In the genomic region with DNA sequence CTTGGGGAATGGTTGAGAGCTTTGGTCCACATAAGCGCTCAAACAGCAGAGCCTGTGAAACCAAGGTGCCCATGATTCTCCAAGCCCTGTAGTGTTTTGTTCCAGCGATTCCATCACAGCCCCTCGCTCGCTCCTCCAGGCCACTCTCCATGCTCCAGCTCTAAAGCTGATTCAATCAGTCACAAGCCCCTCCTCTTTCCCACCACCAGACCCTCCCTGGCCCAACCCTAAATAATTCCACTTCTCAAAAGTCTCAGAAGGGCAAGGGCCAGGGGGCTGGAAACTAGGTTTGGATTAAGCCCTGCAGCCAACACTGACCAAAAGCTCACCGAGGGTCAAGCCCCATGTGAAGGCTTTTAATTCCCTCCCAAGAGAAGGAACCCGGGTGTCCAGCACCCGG, we compare ENCODE assay signal across 9 cellular contexts. TPM values are rescaled to one million over a fixed set of nuclear protein-coding genes. Genes with fewer than 3 reads are reported as not detected.
DNase-seq lines count a peak whose midpoint lies in the region; ATAC-seq and TF ChIP-seq lines count a peak whose summit lies in the region.
"Had no signal": no experiment of that assay in that cellular context is flagged by ENCODE, and none has a peak within 500 bp of the region (broad histone marks: within the 10 kb centered on the region; RNA-seq: fewer than 3 reads in every experiment).

No MANE protein-coding gene starts in this region.

- CTCF ChIA-PET in activated CD4-positive, alpha-beta T cell treated with anti-CD3 and anti-CD28 coated beads for 36 hours (lab: Charles Lee), result interaction anchor here (0.6 to 1.1 kb wide), 2 partner anchors 15 to 567 kb away, joined by 3 read pairs; no protein-coding TSS in a partner anchor

- H3K9me3 ChIP-seq in WERI-Rb-1 (ENCODE audit: severe bottlenecking), result no peaks in the 10 kb centered on the region
- no peaks in the 10 kb centered on the region for H3K9me3 ChIP-seq in stomach

- peak overlapping the region; percentile 58 for H3K27ac ChIP-seq in WERI-Rb-1
- peak overlapping the region; percentile 71 to 91 (median 88) for H3K27ac ChIP-seq in stomach

- peaks cover 22 to 96% (median 65%) of the 10 kb centered on the region in 4 donors for H3K4me1 ChIP-seq in stomach

- TF ChIP-seq CTCF in WERI-Rb-1 (IDR thresholded peaks at IDR 0.05; ENCODE audit: low read depth, low read length) (no peak), stomach (IDR thresholded peaks at IDR 0.05) (no peak)

- no peak for ATAC-seq in activated CD4-positive, alpha-beta T cell treated with anti-CD3 and anti-CD28 coated beads for 36 hours

- peaks cover 13% of the 10 kb centered on the region for H3K36me3 Mint-ChIP-seq in activated CD4-positive, alpha-beta T cell treated with anti-CD3 and anti-CD28 coated beads for 36 hours (ENCODE audit: low read depth)

- H3K4me1 Mint-ChIP-seq in activated CD4-positive, alpha-beta T cell treated with anti-CD3 and anti-CD28 coated beads for 36 hours, result peaks cover 23% of the 10 kb centered on the region

- 53 to 80% (median 58%) methylated on average over 4 to 7 of the region's 7 CpGs for whole genome bisulfite sequencing in stomach, 5 donors

- POLR2A ChIA-PET in activated CD4-positive, alpha-beta T cell treated with anti-CD3 and anti-CD28 coated beads for 36 hours (lab: Charles Lee), result interaction anchor here (0.9 kb wide), 1 partner anchor 17 kb away, joined by 4 read pairs; no protein-coding TSS in a partner anchor

- DNase-seq in activated CD4-positive, alpha-beta T cell treated with anti-CD3 and anti-CD28 coated beads for 36 hours, result no peak
- no peak for DNase-seq in activated CD4-positive, alpha-beta T cell treated with anti-CD3 and anti-CD28 coated beads for 48 hours
- DNase-seq in WERI-Rb-1 (no peak), stomach (no peak), C1 segment of cervical spinal cord (lab: John Stamatoyannopoulos, UW) (no peak), NCI-H2107 treated with DMSO at 0.1 percent for 48 hours (lab: John Stamatoyannopoulos, UW; ENCODE audit: unreplicated experiment) (no peak)
- no peak for DNase-seq in central memory CD4-positive, alpha-beta T cell

- H3K4me3 ChIP-seq in WERI-Rb-1 (ENCODE audit: low read depth, low read length) (peak overlapping the region; percentile 23), iPS-11a (ENCODE audit: low read depth, low read length) (peak overlapping the region; percentile 79), stomach (peak overlapping the region; percentile 52 to 81 (median 60))

- no peaks in the 10 kb centered on the region for H3K27me3 ChIP-seq in WERI-Rb-1 (ENCODE audit: insufficient read depth, low read depth, severe bottlenecking)
- no peaks in the 10 kb centered on the region for H3K27me3 ChIP-seq in stomach

- no peak for TF ChIP-seq EP300 in stomach (IDR thresholded peaks at IDR 0.05)

- peak overlapping the region; percentile 77 for H3K4me3 Mint-ChIP-seq in activated CD4-positive, alpha-beta T cell treated with anti-CD3 and anti-CD28 coated beads for 36 hours

- H3K9me3 Mint-ChIP-seq in activated CD4-positive, alpha-beta T cell treated with anti-CD3 and anti-CD28 coated beads for 36 hours (ENCODE audit: low read depth), result no peaks in the 10 kb centered on the region

- no peaks in the 10 kb centered on the region for H3K27me3 Mint-ChIP-seq in activated CD4-positive, alpha-beta T cell treated with anti-CD3 and anti-CD28 coated beads for 36 hours

- TF ChIP-seq POLR2A in stomach (IDR thresholded peaks at IDR 0.05), result no peak

- H3K27ac Mint-ChIP-seq in activated CD4-positive, alpha-beta T cell treated with anti-CD3 and anti-CD28 coated beads for 36 hours, result peak overlapping the region; percentile 47

- H3K36me3 ChIP-seq in WERI-Rb-1 (peaks cover 18% of the 10 kb centered on the region), stomach (peaks cover 23 to 30% (median 27%) of the 10 kb centered on the region in 4 donors)

- intact Hi-C loops in activated CD4-positive, alpha-beta T cell treated with anti-CD3 and anti-CD28 coated beads for 36 hours (cut with DNase I, micrococcal nuclease), result loop anchor here (5.0 kb wide), 4 partner anchors 53 to 912 kb away; partner anchors contain the start of genes BLOC1S3 (in 1 of the 2) and TRAPPC6A (in 1 of the 2)
- intact Hi-C loops in stomach (cut with DNase I; ENCODE audit: low total_unique reads), result no loop called here

RNA-seq across cellular contexts. Expression of gene ZNF296, which starts 1.5 kb away (rescaled TPM):
- 1 to 10 TPM; 3.1 to 4.8 TPM for total RNA-seq in activated CD4-positive, alpha-beta T cell treated with anti-CD3 and anti-CD28 coated beads for 36 hours
- 10 to 100 TPM in 2 of 5 donors, 1 to 10 TPM in 1, under 1 TPM in 1, not detected in 1; 0.45 to 13.4 (median 7.4) TPM for total RNA-seq in stomach
- polyA plus RNA-seq in stomach, result 1 to 10 TPM; 2.7 to 7.0 (median 5.0) TPM
- polyA plus RNA-seq: AG04450 had no signal

RNA-seq across cellular contexts. Expression of gene GEMIN7, which starts 4.3 kb away (rescaled TPM):
- total RNA-seq in activated CD4-positive, alpha-beta T cell treated with anti-CD3 and anti-CD28 coated beads for 36 hours, result 10 to 100 TPM; 35.4 to 35.5 TPM
- total RNA-seq in stomach, result 100 to 1,000 TPM in 1 of 5 donors, 10 to 100 TPM in 2, 1 to 10 TPM in 2; 1.8 to 107 (median 11.2) TPM
- 10 to 100 TPM; 28.2 to 44.3 (median 36.0) TPM for polyA plus RNA-seq in stomach

RNA-seq across cellular contexts. Expression of gene PPP1R37, which starts 18.2 kb away (rescaled TPM):
- total RNA-seq in activated CD4-positive, alpha-beta T cell treated with anti-CD3 and anti-CD28 coated beads for 36 hours, result 10 to 100 TPM; 12.5 to 14.1 TPM
- 100 to 1,000 TPM in 1 of 5 donors, 10 to 100 TPM in 4; 25.7 to 268 (median 55.4) TPM for total RNA-seq in stomach
- 10 to 100 TPM; 32.4 to 95.8 (median 39.7) TPM for polyA plus RNA-seq in stomach

RNA-seq across cellular contexts. Expression of gene CLASRP, which starts 35.9 kb away (rescaled TPM):
- total RNA-seq in activated CD4-positive, alpha-beta T cell treated with anti-CD3 and anti-CD28 coated beads for 36 hours, result 100 to 1,000 TPM; 101 to 103 TPM
- total RNA-seq in stomach, result 100 to 1,000 TPM in 3 of 5 donors, 10 to 100 TPM in 2; 27.0 to 491 (median 274) TPM
- 100 to 1,000 TPM in 1 of 3 donors, 10 to 100 TPM in 2; 47.7 to 131 (median 86.6) TPM for polyA plus RNA-seq in stomach

Comparison
In these comparisons a context has a peak if more than half of its experiments do, and no peak if none do; other contexts are left out.
1. H3K4me3 ChIP-seq: peak in every context shown above with its lines; median percentile 79 in iPS-11a; 60 in stomach; 23 in WERI-Rb-1.